Comparison of ENCODE assay signal across 8 cellular contexts in the genomic region with DNA sequence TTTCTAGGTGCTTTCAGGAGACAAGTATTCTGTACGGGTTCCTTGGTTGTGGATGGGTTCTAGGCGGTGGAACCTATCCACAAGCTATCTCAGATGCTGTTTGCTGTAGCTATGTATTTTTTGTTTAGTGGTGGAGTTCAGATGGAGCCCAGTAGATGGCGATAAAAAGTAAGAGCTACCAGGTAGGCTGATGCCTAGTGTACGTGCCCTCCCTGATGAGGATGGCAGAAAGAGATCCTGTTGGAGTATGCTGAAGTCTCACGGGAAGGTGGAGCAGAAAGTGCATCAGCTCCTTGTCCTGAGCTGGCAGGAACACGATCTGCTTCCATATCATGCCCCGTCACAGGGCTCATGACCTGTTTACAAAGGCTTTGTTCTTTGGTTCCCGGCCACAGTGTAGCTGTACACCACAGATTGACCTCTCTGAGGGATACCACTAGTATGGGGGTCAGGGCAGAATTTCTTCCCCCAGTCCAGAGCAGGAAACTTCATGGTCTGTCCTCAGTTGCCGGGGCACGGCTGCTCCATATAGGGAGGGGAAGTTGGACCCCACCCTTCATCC. TPM values are rescaled to one million over a fixed set of nuclear protein-coding genes. Genes with fewer than 3 reads are reported as not detected.
DNase-seq lines count a peak whose midpoint lies in the region; ATAC-seq, FAIRE-seq and TF ChIP-seq lines count a peak whose summit lies in the region.

No MANE protein-coding gene starts in this region.

- H3K4me2 ChIP-seq in A549 (peak overlapping the region; percentile 37; the same call in 2 of the 3 replicates), GM23338 (peak overlapping the region; percentile 62)

- POLR2A ChIA-PET in A549 (lab: Yijun Ruan, JAX) = interaction anchor here (1.0 kb wide), 1 partner anchor 72 kb away, joined by 3 read pairs; no protein-coding TSS in a partner anchor

- no peaks in the 10 kb centered on the region for H3K27me3 Mint-ChIP-seq in GM23338 (ENCODE audit: insufficient read depth, low read depth, poor library complexity)
- H3K27me3 Mint-ChIP-seq in central memory CD8-positive, alpha-beta T cell = peaks cover 69% of the 10 kb centered on the region

- H3K36me3 Mint-ChIP-seq in GM23338 (ENCODE audit: low read depth) = no peaks in the 10 kb centered on the region
- H3K36me3 Mint-ChIP-seq in central memory CD8-positive, alpha-beta T cell (ENCODE audit: insufficient read depth) = no peaks in the 10 kb centered on the region

- TF ChIP-seq POLR2A in A549 (IDR thresholded peaks at IDR 0.05; ENCODE audit: low read length) (no peak), uterus (IDR thresholded peaks at IDR 0.05) (no peak)

- no peaks in the 10 kb centered on the region for H3K79me2 ChIP-seq in GM23338 (replicated peaks; ENCODE audit: insufficient read depth)

- H3K27ac Mint-ChIP-seq in GM23338 = peak overlapping the region; percentile 83; the same call in 1 of the 2 replicates
- no peak overlapping the region for H3K27ac Mint-ChIP-seq in central memory CD8-positive, alpha-beta T cell (ENCODE audit: low read depth)

- CTCF ChIA-PET in A549 (lab: Yijun Ruan, JAX) = interaction anchor here (0.6 to 2.4 kb wide), 25 partner anchors 8 to 616 kb away, joined by 3 to 18 read pairs (median 4); partner anchors contain the start of gene UGT3A2

- intact Hi-C loops in uterus (cut with DNase I; ENCODE audit: low total_unique reads) = no loop called here

- peak; percentile 50 to 59; a peak in 4 of 5 replicates for TF ChIP-seq RAD21 in A549 (conservative IDR thresholded peaks at IDR 0.05 in 1 of 2, IDR thresholded peaks at IDR 0.05 in 1 of 2)

- WGBS in A549 (ENCODE audit: missing lambda C conversion rate) = 10% methylated on average over 10 of the region's 10 CpGs

- H3K27ac ChIP-seq in A549 = no peak overlapping the region
- H3K27ac ChIP-seq in GM23338 (ENCODE audit: low read depth) = no peak overlapping the region
- no peak overlapping the region for H3K27ac ChIP-seq in uterus

- H3K27me3 ChIP-seq in GM23338 (ENCODE audit: insufficient read depth) (no peaks in the 10 kb centered on the region), uterus (no peaks in the 10 kb centered on the region)

- no peaks in the 10 kb centered on the region for H3K4me1 ChIP-seq in A549
- peaks cover 19% of the 10 kb centered on the region for H3K4me1 ChIP-seq in GM23338 (ENCODE audit: insufficient read depth)
- H3K4me1 ChIP-seq in uterus = no peaks in the 10 kb centered on the region

- peak; percentile 59 for TF ChIP-seq CTCF in A549 (IDR thresholded peaks at IDR 0.05)
- TF ChIP-seq CTCF in GM23338 (conservative IDR thresholded peaks at IDR 0.05; ENCODE audit: low read depth in 2 of 2) = peak; percentile 76 to 83
- TF ChIP-seq CTCF in uterus (IDR thresholded peaks at IDR 0.05) = peak in 3 of 4 experiments; percentile 11 to 36 (median 23)

- H3K36me3 ChIP-seq in GM23338 (ENCODE audit: insufficient read depth) = no peaks in the 10 kb centered on the region
- no peaks in the 10 kb centered on the region for H3K36me3 ChIP-seq in uterus

- 0 out of 2 replicates have a peak overlapping the region, but pooled peaks have one; percentile 20 for H2AFZ ChIP-seq in GM23338

- H3K4me3 Mint-ChIP-seq in GM23338 = peak overlapping the region; percentile 45; the same call in 1 of the 3 replicates
- H3K4me3 Mint-ChIP-seq in central memory CD8-positive, alpha-beta T cell = no peak overlapping the region

- peaks cover 23% of the 10 kb centered on the region for H3K4me1 Mint-ChIP-seq in GM23338
- H3K4me1 Mint-ChIP-seq in central memory CD8-positive, alpha-beta T cell = no peaks in the 10 kb centered on the region

- H3K4me3 ChIP-seq in A549 (no peak overlapping the region), GM23338 (peak overlapping the region; percentile 16), uterus (no peak overlapping the region)

- H3K9me3 ChIP-seq in A549 (no peaks in the 10 kb centered on the region), uterus (no peaks in the 10 kb centered on the region)

- peak; percentile 55 to 62 for DNase-seq in A549 (ENCODE audit: low read depth in 1 of 2, low spot score in 1 of 2)
- peak; percentile 18 for DNase-seq in GF-D8 (lab: John Stamatoyannopoulos, UW)
- DNase-seq in GM23338 (ENCODE audit: low spot score) = peak; percentile 92
- DNase-seq in HuH-7 (ENCODE audit: low spot score) = peak; percentile 89
- DNase-seq in NOMO-1 treated with DMSO at 0.1 percent for 48 hours (lab: John Stamatoyannopoulos, UW; ENCODE audit: unreplicated experiment) = peak; percentile 62
- no peak for DNase-seq in central memory CD8-positive, alpha-beta T cell (ENCODE audit: low spot score in 2 of 2)
- peak; percentile 83 for DNase-seq in left kidney (ENCODE audit: low read depth, low spot score)
- no peak for DNase-seq in uterus

- H3K9me3 Mint-ChIP-seq in GM23338 = no peaks in the 10 kb centered on the region
- H3K9me3 Mint-ChIP-seq in central memory CD8-positive, alpha-beta T cell = no peaks in the 10 kb centered on the region

- H3K9me2 ChIP-seq in GM23338 (ENCODE audit: insufficient read depth) = no peaks in the 10 kb centered on the region; the same call in 1 of the 2 replicates

- peak; percentile 97 to 99 for ATAC-seq in A549
- ATAC-seq in GM23338 = peak; percentile 99
- peak; percentile 46 for ATAC-seq in central memory CD8-positive, alpha-beta T cell (replicated peaks; ENCODE audit: extremely low read depth, poor library complexity, severe bottlenecking)

- TF ChIP-seq EP300 in A549 (IDR thresholded peaks at IDR 0.05) = no peak

- H4K20me1 ChIP-seq in GM23338 (replicated peaks; ENCODE audit: insufficient read depth) = no peaks in the 10 kb centered on the region

- FAIRE-seq in A549 (lab: Jason Lieb, UNC) = peak; percentile 13

- no peaks in the 10 kb centered on the region for H3F3A ChIP-seq in GM23338 (replicated peaks; ENCODE audit: low read depth)

TF ChIP-seq in A549, 52 proteins besides CTCF, POLR2A, EP300 and RAD21:
- TF ChIP-seq SMC3 (IDR thresholded peaks at IDR 0.05) = 0 out of 3 replicates have a peak, but pooled peaks have one; percentile 30
- no peak for TF ChIP-seq GATA3 (IDR thresholded peaks at IDR 0.05; ENCODE audit: borderline replicate concordance)

TF ChIP-seq in GM23338, 12 proteins besides CTCF, POLR2A, EP300 and RAD21 (continues in another document):
- TF ChIP-seq NANOG (IDR thresholded peaks at IDR 0.05; ENCODE audit: borderline replicate concordance) = no peak
- no peak for TF ChIP-seq JUNB (IDR thresholded peaks at IDR 0.05; ENCODE audit: unreplicated experiment)
- TF ChIP-seq EZH2 (IDR thresholded peaks at IDR 0.05; ENCODE audit: low read depth, unreplicated experiment) = no peak
- no peak for TF ChIP-seq EZH2phosphoT487 (IDR thresholded peaks at IDR 0.05; ENCODE audit: unreplicated experiment)
- TF ChIP-seq ZNF114 (CRISPR knock-in tag; IDR thresholded peaks at IDR 0.05) = no peak
- no peak for TF ChIP-seq REST (IDR thresholded peaks at IDR 0.05; ENCODE audit: unreplicated experiment)
- TF ChIP-seq CREB1 (CRISPR knock-in tag; IDR thresholded peaks at IDR 0.05; ENCODE audit: low read depth) = 0 out of 2 replicates have a peak, but pooled peaks have one; percentile 13
- TF ChIP-seq, protein P1, sequence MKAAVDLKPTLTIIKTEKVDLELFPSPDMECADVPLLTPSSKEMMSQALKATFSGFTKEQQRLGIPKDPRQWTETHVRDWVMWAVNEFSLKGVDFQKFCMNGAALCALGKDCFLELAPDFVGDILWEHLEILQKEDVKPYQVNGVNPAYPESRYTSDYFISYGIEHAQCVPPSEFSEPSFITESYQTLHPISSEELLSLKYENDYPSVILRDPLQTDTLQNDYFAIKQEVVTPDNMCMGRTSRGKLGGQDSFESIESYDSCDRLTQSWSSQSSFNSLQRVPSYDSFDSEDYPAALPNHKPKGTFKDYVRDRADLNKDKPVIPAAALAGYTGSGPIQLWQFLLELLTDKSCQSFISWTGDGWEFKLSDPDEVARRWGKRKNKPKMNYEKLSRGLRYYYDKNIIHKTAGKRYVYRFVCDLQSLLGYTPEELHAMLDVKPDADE (IDR thresholded peaks at IDR 0.05) = no peak
- no peak for TF ChIP-seq POLR2AphosphoS5 (IDR thresholded peaks at IDR 0.05; ENCODE audit: low read depth)
- TF ChIP-seq ZNF331 (CRISPR knock-in tag; IDR thresholded peaks at IDR 0.05; ENCODE audit: low read depth) = no peak

RNA-seq across cellular contexts. Expression of gene UGT3A2, which starts 12.6 kb away (rescaled TPM):
- polyA plus RNA-seq in A549 (2011; rRNA removed) = not detected in 2 replicates
- not detected in 2 replicates for polyA plus RNA-seq in A549 (2012; cell fraction: cytosol; rRNA removed)
- not detected in 2 replicates for polyA plus RNA-seq in A549 (2012; cell fraction: nucleus; rRNA removed)
- not detected in 3 replicates for polyA plus RNA-seq in A549 (2017; fragmentation: RNase III; extraction: RNeasy Plus Mini Kit Qiagen cat#74134 plus additional on column Dnase treatment)
- polyA minus RNA-seq in A549 (2011; rRNA and poly(A)+ RNA removed) = not detected in 2 replicates
- total RNA-seq in GM23338 (2014; rRNA removed; shearing (Covaris generic)) = 27.0 and 29.6 TPM in 2 replicates
- polyA plus RNA-seq in GM23338 (2016; fragmentation: Nextera tagmentation; extraction: Ambion mirVana) = 17.2 and 19.5 TPM in 2 replicates
- total RNA-seq in uterus = not detected

Comparison
In these comparisons a context has a peak if more than half of its experiments do, and no peak if none do; other contexts are left out.
1. ATAC-seq: peak in every context shown above with its lines; median percentile 99 in GM23338; 98 in A549; 46 in central memory CD8-positive, alpha-beta T cell.
2. DNase-seq: peak in A549 (2 of 2), GF-D8 (single experiment), GM23338 (single experiment), HuH-7 (single experiment), NOMO-1 treated with DMSO at 0.1 percent for 48 hours (single experiment) and left kidney (single experiment); none in central memory CD8-positive, alpha-beta T cell (0 of 2) and uterus (0 of 2).
3. CTCF ChIP-seq: peak in every context shown above with its lines; median percentile 80 in GM23338; 59 in A549; 23 in uterus.
4. RNA of gene UGT3A2, which starts 12.6 kb away (total RNA-seq): 27.0 to 29.6 TPM in GM23338; not detected in uterus; every median in the first group is over 10 times any median in the second.